In the genomic region with DNA sequence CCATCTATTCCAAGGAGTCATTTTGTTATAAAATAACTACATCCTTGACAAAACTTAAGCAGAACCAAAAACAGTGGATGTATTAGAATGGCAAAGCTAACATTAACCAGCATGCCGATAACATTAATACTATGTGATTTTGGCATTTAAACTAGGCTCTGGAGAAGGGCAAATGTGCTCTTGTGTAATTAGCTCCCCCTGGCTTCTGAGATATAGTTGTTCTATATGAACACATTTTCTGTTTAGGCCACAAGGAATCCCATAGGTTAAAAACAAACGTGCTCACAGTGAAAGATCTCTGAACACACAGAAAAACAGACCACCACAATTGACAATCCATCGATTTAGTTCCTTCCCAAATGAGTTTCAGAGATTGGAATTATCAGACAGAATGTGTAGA, we compare ENCODE assay signal across 1 cellular context.
TF ChIP-seq lines count a peak whose summit lies in the region.

No MANE protein-coding gene starts in this region.

TF ChIP-seq in H1, 55 proteins besides CTCF, POLR2A, EP300 and RAD21:
- TF ChIP-seq GABPA (IDR thresholded peaks at IDR 0.05; ENCODE audit: borderline replicate concordance, insufficient read depth, low read length) (no peak), RFX5 (IDR thresholded peaks at IDR 0.05; ENCODE audit: borderline replicate concordance, low read depth, low read length) (no peak), CREB1 (IDR thresholded peaks at IDR 0.05) (no peak), JUND (IDR thresholded peaks at IDR 0.05; ENCODE audit: low read length) (no peak), SIRT6 (IDR thresholded peaks at IDR 0.05; ENCODE audit: low read length) (no peak), SIX5 (IDR thresholded peaks at IDR 0.05; ENCODE audit: low read depth, low read length) (no peak)
